ENCODE assay signal across 12 cellular contexts in genomic region chr14:95979339-95980042, GRCh38. TPM values are rescaled to one million over a fixed set of nuclear protein-coding genes. Genes with fewer than 3 reads are reported as not detected.
A peak's percentile ranks its signal among the peaks of the same experiment; 100 is the strongest.
DNase-seq lines count a peak whose midpoint lies in the region; ATAC-seq and TF ChIP-seq lines count a peak whose summit lies in the region.
"Had no signal": no experiment of that assay in that cellular context is flagged by ENCODE, and none has a peak within 500 bp of the region (broad histone marks: within the 10 kb centered on the region; RNA-seq: fewer than 3 reads in every experiment).

No MANE protein-coding gene starts in this region.

- peaks cover 3% of the 10 kb centered on the region for H3K27me3 Mint-ChIP-seq in HFFc6 (ENCODE audit: insufficient read depth)
- H3K27me3 Mint-ChIP-seq in activated T-helper 17 cell treated with anti-CD3 and anti-CD28 coated beads, Interleukin-2, amount 50 U/mL, for 72 hours: peaks cover 23% of the 10 kb centered on the region

- no peak overlapping the region for H3K27ac Mint-ChIP-seq in HFFc6
- no peak overlapping the region for H3K27ac Mint-ChIP-seq in activated T-helper 17 cell treated with anti-CD3 and anti-CD28 coated beads, Interleukin-2, amount 50 U/mL, for 72 hours
- H3K27ac Mint-ChIP-seq: activated CD4-positive, alpha-beta memory T cell treated with anti-CD3 and anti-CD28 coated beads for 36 hours; activated naive CD4-positive, alpha-beta T cell treated with anti-CD3 and anti-CD28 coated beads, Interleukin-2, amount 50 U/mL, for 72 hours; dendritic cell treated with granulocyte-macrophage colony-stimulating factor and Interleukin-4, amounts not matched to agents 40 ng/mL and 50 ng/mL, for 4 days had no signal

- peak; percentile 55; the same call in 1 of the 2 replicates for TF ChIP-seq CTCF in HFFc6 (IDR thresholded peaks at IDR 0.05)
- no peak for TF ChIP-seq CTCF in GM13976 (IDR thresholded peaks at IDR 0.05; ENCODE audit: borderline replicate concordance, control extremely low read depth, extremely low read depth, insufficient read depth, missing control alignments)

- H3K9me3 Mint-ChIP-seq in HFFc6: no peaks in the 10 kb centered on the region
- H3K9me3 Mint-ChIP-seq in activated T-helper 17 cell treated with anti-CD3 and anti-CD28 coated beads, Interleukin-2, amount 50 U/mL, for 72 hours: no peaks in the 10 kb centered on the region
- H3K9me3 Mint-ChIP-seq: activated CD4-positive, alpha-beta memory T cell treated with anti-CD3 and anti-CD28 coated beads for 36 hours; activated naive CD4-positive, alpha-beta T cell treated with anti-CD3 and anti-CD28 coated beads, Interleukin-2, amount 50 U/mL, for 72 hours had no signal

- no peak overlapping the region for H3K4me3 Mint-ChIP-seq in HFFc6
- no peak overlapping the region for H3K4me3 Mint-ChIP-seq in activated T-helper 17 cell treated with anti-CD3 and anti-CD28 coated beads, Interleukin-2, amount 50 U/mL, for 72 hours
- H3K4me3 Mint-ChIP-seq: activated CD4-positive, alpha-beta memory T cell treated with anti-CD3 and anti-CD28 coated beads for 36 hours; dendritic cell treated with granulocyte-macrophage colony-stimulating factor and Interleukin-4, amounts not matched to agents 40 ng/mL and 50 ng/mL, for 4 days had no signal

- in situ Hi-C loops in GM13976 (cut with MboI; ENCODE audit: low sequenced_read_pairs, unreplicated experiment): no loop called here

- H3K36me3 Mint-ChIP-seq in HFFc6 (ENCODE audit: low read depth): no peaks in the 10 kb centered on the region
- no peaks in the 10 kb centered on the region for H3K36me3 Mint-ChIP-seq in activated T-helper 17 cell treated with anti-CD3 and anti-CD28 coated beads, Interleukin-2, amount 50 U/mL, for 72 hours (ENCODE audit: low read depth)
- H3K36me3 Mint-ChIP-seq: activated CD4-positive, alpha-beta memory T cell treated with anti-CD3 and anti-CD28 coated beads for 36 hours; activated naive CD4-positive, alpha-beta T cell treated with anti-CD3 and anti-CD28 coated beads, Interleukin-2, amount 50 U/mL, for 72 hours had no signal

- no peaks in the 10 kb centered on the region for H3K4me1 Mint-ChIP-seq in HFFc6 (ENCODE audit: low read depth)
- H3K4me1 Mint-ChIP-seq in activated T-helper 17 cell treated with anti-CD3 and anti-CD28 coated beads, Interleukin-2, amount 50 U/mL, for 72 hours: no peaks in the 10 kb centered on the region

- no peak for ATAC-seq in activated T-helper 17 cell treated with anti-CD3 and anti-CD28 coated beads, Interleukin-2, amount 50 U/mL, for 72 hours (replicated peaks)
- ATAC-seq: activated naive CD4-positive, alpha-beta T cell treated with anti-CD3 and anti-CD28 coated beads, Interleukin-2, amount 50 U/mL, for 72 hours had no signal

- DNase-seq in EL (peak; percentile 10), HFFc6 (no peak), SW480 (ENCODE audit: low spot score) (peak; percentile 40), iPS-NIHi7 (ENCODE audit: extremely low spot score) (peak; percentile 70), GM13976 (ENCODE audit: low spot score) (no peak)
- DNase-seq in activated CD4-positive, alpha-beta T cell treated with anti-CD3 and anti-CD28 coated beads for 1 hour: no peak
- DNase-seq: activated CD4-positive, alpha-beta memory T cell treated with anti-CD3 and anti-CD28 coated beads for 36 hours; NCI-H446; upper lobe of left lung had no signal

RNA-seq across cellular contexts. Expression of gene C14orf132, which starts 59.7 kb away (rescaled TPM):
- total RNA-seq in HFFc6 (2021; fragmentation: NEBNext Ultra II Directional; extraction: Animal tissue kit (Norgen Biotek cat#: 25700)): 10 to 100 TPM; 21.5 to 33.1 (median 27.1) TPM
- 1 to 10 TPM; 1.3 to 2.8 TPM for total RNA-seq in activated T-helper 17 cell treated with anti-CD3 and anti-CD28 coated beads, Interleukin-2, amount 50 U/mL, for 72 hours

Comparison
In these comparisons a context has a peak if more than half of its experiments do, and no peak if none do; other contexts are left out.
1. DNase-seq: peak in EL (single experiment), SW480 (single experiment) and iPS-NIHi7 (single experiment); none in HFFc6 (single experiment), GM13976 (single experiment) and activated CD4-positive, alpha-beta T cell treated with anti-CD3 and anti-CD28 coated beads for 1 hour (single experiment).
2. RNA of gene C14orf132, which starts 59.7 kb away (total RNA-seq): 21.5 to 33.1 TPM in HFFc6; 1.3 to 2.8 TPM in activated T-helper 17 cell treated with anti-CD3 and anti-CD28 coated beads, Interleukin-2, amount 50 U/mL, for 72 hours; every median in the first group is over 4 times any median in the second.